ENCODE assay signal across 9 cellular contexts in the genomic region with DNA sequence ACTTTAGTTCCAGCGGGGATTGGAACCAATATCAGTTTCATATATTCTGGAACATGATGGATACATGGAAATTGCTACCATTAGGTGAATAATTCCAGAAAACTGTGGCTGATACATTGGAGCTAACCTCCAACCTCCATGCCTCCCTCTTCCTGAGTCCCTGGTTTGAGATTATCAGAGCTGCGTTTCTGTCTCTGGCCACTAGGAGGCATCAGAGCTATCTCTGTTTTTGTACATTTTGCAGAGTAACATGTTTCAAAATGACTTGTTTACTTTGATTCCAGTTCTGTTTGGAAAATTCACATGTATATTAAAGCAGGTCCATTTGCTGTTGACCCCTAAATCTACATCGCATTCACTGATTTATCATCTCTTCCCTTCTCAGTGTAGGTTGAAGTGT. TPM values are rescaled to one million over a fixed set of nuclear protein-coding genes. Genes with fewer than 3 reads are reported as not detected.
A peak's percentile ranks its signal among the peaks of the same experiment; 100 is the strongest.
DNase-seq lines count a peak whose midpoint lies in the region; ATAC-seq, FAIRE-seq and TF ChIP-seq lines count a peak whose summit lies in the region.
"Had no signal": no experiment of that assay in that cellular context is flagged by ENCODE, and none has a peak within 500 bp of the region (broad histone marks: within the 10 kb centered on the region; RNA-seq: fewer than 3 reads in every experiment).

No MANE protein-coding gene starts in this region.

- POLR2A ChIA-PET in Panc1 (lab: Charles Lee): no interaction called here

- TF ChIP-seq CTCF in D721Med (IDR thresholded peaks at IDR 0.05; ENCODE audit: insufficient read depth, missing control alignments): peak; percentile 54
- peak; percentile 78 for TF ChIP-seq CTCF in Panc1 (IDR thresholded peaks at IDR 0.05)
- TF ChIP-seq CTCF in body of pancreas (IDR thresholded peaks at IDR 0.05): peak; percentile 40 to 58 (median 47)
- peak; percentile 62 for TF ChIP-seq CTCF in liver (IDR thresholded peaks at IDR 0.05; ENCODE audit: low read depth, low read length, missing input control)
- peak; percentile 13 to 71 (median 50) for TF ChIP-seq CTCF in transverse colon (IDR thresholded peaks at IDR 0.05)

- H3K27ac ChIP-seq in Panc1 (ENCODE audit: low read length) (no peak overlapping the region), body of pancreas (no peak overlapping the region), liver (ENCODE audit: low read depth in 1 of 2, low read length in 2 of 2) (no peak overlapping the region), transverse colon (no peak overlapping the region)

- intact Hi-C loops in Panc1 (cut with micrococcal nuclease; ENCODE audit: unreplicated experiment) (no loop called here), body of pancreas (cut with DNase I) (no loop called here), transverse colon (cut with DNase I; ENCODE audit: low total_unique reads) (no loop called here)

- H3K36me3 ChIP-seq in Panc1 (ENCODE audit: control insufficient read depth, insufficient read depth, low read length) (no peaks in the 10 kb centered on the region), body of pancreas (replicated peaks in 1 of 2; ENCODE audit: insufficient read depth in 1 of 2, low read depth in 2 of 2) (no peaks in the 10 kb centered on the region), liver (ENCODE audit: control insufficient read depth in 4 of 4, insufficient read depth in 3 of 4, low read depth in 1 of 4, low read length in 3 of 4) (no peaks in the 10 kb centered on the region), transverse colon (no peaks in the 10 kb centered on the region)

- ATAC-seq in GM19468 (IDR thresholded peaks at IDR 0.05; ENCODE audit: extremely low read depth, unreplicated experiment): peak; percentile 37
- no peak for ATAC-seq in Panc1
- no peak for ATAC-seq in body of pancreas
- no peak for ATAC-seq in HG03280 (IDR thresholded peaks at IDR 0.05; ENCODE audit: unreplicated experiment)
- ATAC-seq: left colon had no signal

- DNase-seq in D721Med (ENCODE audit: insufficient read length, low spot score): no peak
- peak; percentile 33 for DNase-seq in Panc1 (ENCODE audit: low read depth, low spot score)
- peak; percentile 24 to 58 (median 30) for DNase-seq in body of pancreas
- DNase-seq in transverse colon: peak; percentile 18
- DNase-seq in NCI-H345 (lab: John Stamatoyannopoulos, UW): no peak

- no peaks in the 10 kb centered on the region for H3K9me3 ChIP-seq in Panc1 (ENCODE audit: control insufficient read depth, insufficient read depth, low read depth, low read length)
- no peaks in the 10 kb centered on the region for H3K9me3 ChIP-seq in body of pancreas
- no peaks in the 10 kb centered on the region for H3K9me3 ChIP-seq in liver (ENCODE audit: control insufficient read depth in 4 of 4, low read length in 3 of 4)
- H3K9me3 ChIP-seq in transverse colon: no peaks in the 10 kb centered on the region

- 53 to 63% methylated on average over 3 of the region's 3 CpGs for WGBS in body of pancreas, 2 donors
- 59% methylated on average over 3 of the region's 3 CpGs for WGBS in liver
- WGBS in transverse colon (ENCODE audit: low coverage in 1 of 2), 2 donors: 39 to 89% methylated on average over 1 to 3 of the region's 3 CpGs

- H3K27me3 ChIP-seq in Panc1 (ENCODE audit: control insufficient read depth, insufficient read depth, low read length) (no peaks in the 10 kb centered on the region), body of pancreas (no peaks in the 10 kb centered on the region), liver (ENCODE audit: control insufficient read depth in 4 of 4, insufficient read depth in 4 of 4, low read length in 3 of 4) (no peaks in the 10 kb centered on the region), transverse colon (no peaks in the 10 kb centered on the region)

- H3K9ac ChIP-seq in liver (ENCODE audit: low read depth in 1 of 2, low read length in 2 of 2): no peak overlapping the region

- in situ Hi-C loops in Panc1 (cut with HindIII; ENCODE audit: low pct_unique_long_range_greater_than_20kb, low sequenced_read_pairs) (no loop called here), transverse colon (cut with MboI; ENCODE audit: low pct_ligation_motif_present in 1 of 4, low pct_unique_long_range_greater_than_20kb in 1 of 4, low sequenced_read_pairs in 3 of 4) (loop anchor here in 1 of 4 donors (25.0 kb wide), 1 partner anchor 228 kb away; no protein-coding TSS in a partner anchor)

- BruUV-seq in Panc1 (replicated peaks; lab: Mats Ljungman, UMichigan): no TSS peak

- TF ChIP-seq RAD21 in liver (IDR thresholded peaks at IDR 0.05): peak in 1 of 2 donors; percentile 62

- CTCF ChIA-PET in Panc1 (lab: Charles Lee): interaction anchor here (0.7 to 1.0 kb wide), 2 partner anchors 24 to 260 kb away, joined by 3 to 4 read pairs; no protein-coding TSS in a partner anchor

- no peak for TF ChIP-seq POLR2A in body of pancreas (IDR thresholded peaks at IDR 0.05)
- TF ChIP-seq POLR2A in transverse colon (IDR thresholded peaks at IDR 0.05): no peak

- FAIRE-seq in D721Med (lab: Jason Lieb, UNC): no peak

- H3K4me3 ChIP-seq in Panc1 (ENCODE audit: low read depth in 2 of 2, low read length in 2 of 2) (no peak overlapping the region), body of pancreas (no peak overlapping the region), liver (ENCODE audit: low read depth in 1 of 3, low read length in 3 of 3) (no peak overlapping the region), transverse colon (no peak overlapping the region)

- H3K4me1 ChIP-seq in Panc1 (ENCODE audit: control insufficient read depth, insufficient read depth, low read length) (no peaks in the 10 kb centered on the region), body of pancreas (no peaks in the 10 kb centered on the region), liver (ENCODE audit: control insufficient read depth in 4 of 4, insufficient read depth in 4 of 4, low read length in 3 of 4) (no peaks in the 10 kb centered on the region), transverse colon (no peaks in the 10 kb centered on the region)

- no peak for TF ChIP-seq EP300 in transverse colon (IDR thresholded peaks at IDR 0.05; ENCODE audit: low read depth)

TF ChIP-seq in liver, 16 proteins besides CTCF, POLR2A, EP300 and RAD21:
- no peak for TF ChIP-seq HNF4G (IDR thresholded peaks at IDR 0.05)

RNA-seq across cellular contexts. Expression of a gene that starts 2.4 kb away (rescaled TPM):
- 0.44 TPM for total RNA-seq in Panc1 (2021; ENCODE audit: unreplicated experiment)
- polyA plus RNA-seq in Panc1 (2012; ENCODE audit: insufficient read length): 0.46 TPM
- 1 to 10 TPM; 1.3 to 8.2 TPM for total RNA-seq in body of pancreas
- under 1 TPM; 0.14 to 0.75 TPM for total RNA-seq in liver
- under 1 TPM in 1 of 2 donors, not detected in 1; 0.53 TPM for polyA plus RNA-seq in liver
- total RNA-seq in transverse colon: 1 to 10 TPM in 2 of 4 donors, not detected in 2; 1.7 to 2.2 TPM

Comparison
In these comparisons a context has a peak if more than half of its experiments do, and no peak if none do; other contexts are left out.
1. DNase-seq: peak in Panc1 (single experiment), body of pancreas (4 of 4) and transverse colon (single experiment); none in D721Med (single experiment) and NCI-H345 (single experiment).
2. Peak in every context shown above with its lines, with median percentiles within 50 percentile points of each other: CTCF ChIP-seq.